Comparison of ENCODE assay signal across 6 cellular contexts in the genomic region with DNA sequence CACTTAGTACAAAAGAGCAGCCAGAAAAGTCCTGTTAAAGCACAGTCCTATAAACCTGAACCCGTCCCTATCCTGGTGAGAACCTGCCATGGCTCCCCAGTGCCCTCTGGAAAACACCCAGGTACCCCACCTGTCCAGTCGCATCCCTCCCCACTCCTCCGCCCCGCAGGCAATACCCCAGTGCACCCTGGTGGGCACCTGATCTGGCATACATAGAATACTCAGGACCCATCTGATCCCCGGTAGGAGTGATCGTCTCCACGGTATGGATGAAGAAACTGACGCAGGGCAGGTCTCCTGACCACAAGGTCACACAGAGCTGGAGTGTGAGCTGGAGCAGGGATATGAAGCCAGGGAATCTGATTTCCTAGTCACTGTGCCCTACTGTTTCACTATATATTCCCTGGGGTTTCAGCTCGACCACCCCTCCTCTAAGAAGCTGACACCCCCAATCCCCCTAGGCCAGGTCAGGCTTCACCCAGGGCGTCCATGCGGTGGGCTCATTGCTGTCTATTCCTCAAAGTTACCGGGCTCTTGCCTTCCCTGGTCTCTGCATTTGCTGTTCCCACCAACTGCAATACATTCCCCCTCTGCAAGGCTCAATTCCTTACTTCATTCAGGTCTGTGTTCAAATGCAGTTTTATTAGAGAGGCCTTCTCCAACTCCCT. TPM values are rescaled to one million over a fixed set of nuclear protein-coding genes. Genes with fewer than 3 reads are reported as not detected.
DNase-seq lines count a peak whose midpoint lies in the region; ATAC-seq and TF ChIP-seq lines count a peak whose summit lies in the region.

No MANE protein-coding gene starts in this region.

- peak overlapping the region; percentile 95 for H3K4me3 Mint-ChIP-seq in activated naive CD8-positive, alpha-beta T cell treated with anti-CD3 and anti-CD28 coated beads, Interleukin-2, amount 10 ng/mL, durations not matched to agents 7 days and 5 days

- peaks cover 89% of the 10 kb centered on the region for H3K79me2 ChIP-seq in DND-41 (ENCODE audit: insufficient read depth, low read length)

- no peaks in the 10 kb centered on the region for H3K27me3 ChIP-seq in DND-41 (ENCODE audit: insufficient read depth, low read length, poor library complexity)

- H3K4me1 Mint-ChIP-seq in activated naive CD8-positive, alpha-beta T cell treated with anti-CD3 and anti-CD28 coated beads, Interleukin-2, amount 10 ng/mL, durations not matched to agents 7 days and 5 days: peaks cover 24% of the 10 kb centered on the region

- H3K27me3 Mint-ChIP-seq in activated naive CD8-positive, alpha-beta T cell treated with anti-CD3 and anti-CD28 coated beads, Interleukin-2, amount 10 ng/mL, durations not matched to agents 7 days and 5 days: no peaks in the 10 kb centered on the region

- peaks cover 19% of the 10 kb centered on the region for H3K4me1 ChIP-seq in DND-41 (ENCODE audit: insufficient read depth, low read length)
- peaks cover 30% of the 10 kb centered on the region for H3K4me1 ChIP-seq in mesodermal cell (ENCODE audit: control insufficient read depth, insufficient read depth, low read length, poor library complexity, severe bottlenecking)

- TF ChIP-seq CTCF in DND-41 (IDR thresholded peaks at IDR 0.05; ENCODE audit: borderline replicate concordance, extremely low read depth, low read length, poor library complexity, severe bottlenecking) (no peak), GM20000 (IDR thresholded peaks at IDR 0.05; ENCODE audit: extremely low read depth, missing control alignments) (no peak)

- peak overlapping the region; percentile 59 for H2AFZ ChIP-seq in DND-41 (ENCODE audit: low read depth, low read length)

- POLR2A ChIA-PET in activated naive CD8-positive, alpha-beta T cell treated with anti-CD3 and anti-CD28 coated beads, Interleukin-2, amount 10 ng/mL, durations not matched to agents 7 days and 5 days (lab: Charles Lee): interaction anchor here (0.7 to 5.9 kb wide), 8 partner anchors 8 to 883 kb away, joined by 3 to 47 read pairs (median 4); a partner anchor contains a TSS

- no peaks in the 10 kb centered on the region for H3K9me3 ChIP-seq in DND-41 (ENCODE audit: insufficient read depth, low read length, severe bottlenecking)
- no peaks in the 10 kb centered on the region for H3K9me3 ChIP-seq in mesodermal cell (ENCODE audit: control insufficient read depth, low read length)

- no peak for ATAC-seq in DND-41 (ENCODE audit: insufficient read depth, low read depth)
- ATAC-seq in activated naive CD8-positive, alpha-beta T cell treated with anti-CD3 and anti-CD28 coated beads, Interleukin-2, amount 10 ng/mL, durations not matched to agents 7 days and 5 days (ENCODE audit: low read depth): no peak
- no peak for ATAC-seq in GM21515 (IDR thresholded peaks at IDR 0.05; ENCODE audit: unreplicated experiment)
- no peak for ATAC-seq in HG03469 (IDR thresholded peaks at IDR 0.05; ENCODE audit: unreplicated experiment)

- H3K27ac ChIP-seq in DND-41 (ENCODE audit: low read length) (peak overlapping the region; percentile 91), mesodermal cell (ENCODE audit: low read depth, low read length, severe bottlenecking) (peak overlapping the region; percentile 94)

- 50 to 54% methylated on average over 9 to 12 of the region's 12 CpGs for WGBS in mesodermal cell (ENCODE audit: insufficient coverage in 2 of 2), 2 experiments

- peak overlapping the region; percentile 35 to 63; a peak in 3 of 4 replicates for H3K4me3 ChIP-seq in DND-41 (ENCODE audit: low read depth in 1 of 2, low read length in 2 of 2)
- peak overlapping the region; percentile 86 for H3K4me3 ChIP-seq in mesodermal cell (ENCODE audit: extremely low read depth, insufficient read depth, low read length, poor library complexity, severe bottlenecking)

- DNase-seq in DND-41 (no peak), GM20000 (ENCODE audit: low spot score) (no peak)
- DNase-seq in activated naive CD8-positive, alpha-beta T cell treated with anti-CD3 and anti-CD28 coated beads, Interleukin-2, amount 10 ng/mL, durations not matched to agents 7 days and 5 days: no peak

- peaks cover 28% of the 10 kb centered on the region for H3K36me3 Mint-ChIP-seq in activated naive CD8-positive, alpha-beta T cell treated with anti-CD3 and anti-CD28 coated beads, Interleukin-2, amount 10 ng/mL, durations not matched to agents 7 days and 5 days

- no peaks in the 10 kb centered on the region for H3K9me3 Mint-ChIP-seq in activated naive CD8-positive, alpha-beta T cell treated with anti-CD3 and anti-CD28 coated beads, Interleukin-2, amount 10 ng/mL, durations not matched to agents 7 days and 5 days

- H3K4me2 ChIP-seq in DND-41 (ENCODE audit: insufficient read depth, low read length): peak overlapping the region; percentile 84

- H3K27ac Mint-ChIP-seq in activated naive CD8-positive, alpha-beta T cell treated with anti-CD3 and anti-CD28 coated beads, Interleukin-2, amount 10 ng/mL, durations not matched to agents 7 days and 5 days: peak overlapping the region; percentile 89

- H4K20me1 ChIP-seq in DND-41 (ENCODE audit: insufficient read depth, low read length): peaks cover 8% of the 10 kb centered on the region; the same call in 1 of the 2 replicates

- H3K9ac ChIP-seq in DND-41 (ENCODE audit: low read depth, low read length): peak overlapping the region; percentile 71

- H3K36me3 ChIP-seq in DND-41 (ENCODE audit: insufficient read depth, low read length) (peaks cover 27% of the 10 kb centered on the region), mesodermal cell (ENCODE audit: control insufficient read depth, insufficient read depth, low read length) (peaks cover 37% of the 10 kb centered on the region)

RNA-seq across cellular contexts. Expression of a gene that starts 12.6 kb away (rescaled TPM):
- 10 to 100 TPM; 29.9 to 35.5 TPM for total RNA-seq in activated naive CD8-positive, alpha-beta T cell treated with anti-CD3 and anti-CD28 coated beads, Interleukin-2, amount 10 ng/mL, durations not matched to agents 7 days and 5 days
- polyA plus RNA-seq in mesodermal cell (2013, experiment 1 of 2): 10.3 TPM
- 8.8 TPM for polyA plus RNA-seq in mesodermal cell (2013, experiment 2 of 2)

RNA-seq across cellular contexts. Expression of a gene that starts 15.1 kb away (rescaled TPM):
- total RNA-seq in activated naive CD8-positive, alpha-beta T cell treated with anti-CD3 and anti-CD28 coated beads, Interleukin-2, amount 10 ng/mL, durations not matched to agents 7 days and 5 days: not detected
- polyA plus RNA-seq in mesodermal cell (2013, experiment 1 of 2): not detected
- polyA plus RNA-seq in mesodermal cell (2013, experiment 2 of 2): not detected

RNA-seq across cellular contexts. Expression of a gene that starts 25.7 kb away (rescaled TPM):
- total RNA-seq in activated naive CD8-positive, alpha-beta T cell treated with anti-CD3 and anti-CD28 coated beads, Interleukin-2, amount 10 ng/mL, durations not matched to agents 7 days and 5 days: 1 to 10 TPM; 9.3 to 9.7 TPM
- polyA plus RNA-seq in mesodermal cell (2013, experiment 1 of 2): 21.8 TPM
- polyA plus RNA-seq in mesodermal cell (2013, experiment 2 of 2): 17.3 TPM

RNA-seq across cellular contexts. Expression of a gene that starts 26.4 kb away (rescaled TPM):
- total RNA-seq in activated naive CD8-positive, alpha-beta T cell treated with anti-CD3 and anti-CD28 coated beads, Interleukin-2, amount 10 ng/mL, durations not matched to agents 7 days and 5 days: 100 to 1,000 TPM; 520 to 523 TPM
- polyA plus RNA-seq in mesodermal cell (2013, experiment 1 of 2): 595 TPM
- polyA plus RNA-seq in mesodermal cell (2013, experiment 2 of 2): 570 TPM

RNA-seq across cellular contexts. Expression of a gene that starts 50.1 kb away (rescaled TPM):
- total RNA-seq in activated naive CD8-positive, alpha-beta T cell treated with anti-CD3 and anti-CD28 coated beads, Interleukin-2, amount 10 ng/mL, durations not matched to agents 7 days and 5 days: 10 to 100 TPM; 18.4 to 19.3 TPM
- 10.8 TPM for polyA plus RNA-seq in mesodermal cell (2013, experiment 1 of 2)
- polyA plus RNA-seq in mesodermal cell (2013, experiment 2 of 2): 9.3 TPM
